11 cellular contexts compared by ENCODE assay signal in genomic region chr3:9820944-9821343, GRCh38. TPM values are rescaled to one million over a fixed set of nuclear protein-coding genes. Genes with fewer than 3 reads are reported as not detected.
DNase-seq lines count a peak whose midpoint lies in the region; ATAC-seq and TF ChIP-seq lines count a peak whose summit lies in the region.
"Had no signal": no experiment of that assay in that cellular context is flagged by ENCODE, and none has a peak within 500 bp of the region (broad histone marks: within the 10 kb centered on the region; RNA-seq: fewer than 3 reads in every experiment).

No MANE protein-coding gene starts in this region.

- no peaks in the 10 kb centered on the region for H3K27me3 ChIP-seq in Panc1 (ENCODE audit: control insufficient read depth, insufficient read depth, low read length)
- H3K27me3 ChIP-seq: BLaER1 had no signal

- in situ Hi-C loops in Panc1 (cut with HindIII; ENCODE audit: low pct_unique_long_range_greater_than_20kb, low sequenced_read_pairs): no loop called here

- H3K27ac Mint-ChIP-seq in activated naive CD4-positive, alpha-beta T cell treated with anti-CD3 and anti-CD28 coated beads, Interleukin-2, amount 50 U/mL, for 72 hours: peak overlapping the region in 1 of 2 donors; percentile 5
- H3K27ac Mint-ChIP-seq in Calu3 (ENCODE audit: unreplicated experiment): no peak overlapping the region

- no peaks in the 10 kb centered on the region for H3K27me3 Mint-ChIP-seq in Calu3 (ENCODE audit: unreplicated experiment)

- BruUV-seq in Panc1 (replicated peaks; lab: Mats Ljungman, UMichigan) (no TSS peak), Calu3 (replicated peaks; lab: Mats Ljungman, UMichigan) (no TSS peak)

- TF ChIP-seq CTCF in Panc1 (IDR thresholded peaks at IDR 0.05): no peak; the same call in 1 of the 2 replicates
- TF ChIP-seq CTCF in epithelial cell of proximal tubule (conservative IDR thresholded peaks at IDR 0.05; ENCODE audit: low read depth, low read length): peak; percentile 39
- TF ChIP-seq CTCF in Calu3 (IDR thresholded peaks at IDR 0.05; ENCODE audit: unreplicated experiment): no peak

- no peaks in the 10 kb centered on the region for H3K9me3 Mint-ChIP-seq in activated naive CD4-positive, alpha-beta T cell treated with anti-CD3 and anti-CD28 coated beads, Interleukin-2, amount 50 U/mL, for 72 hours
- no peaks in the 10 kb centered on the region for H3K9me3 Mint-ChIP-seq in Calu3 (ENCODE audit: low read depth, unreplicated experiment)

- POLR2A ChIA-PET in Panc1 (lab: Charles Lee): no interaction called here

- H3K9me3 ChIP-seq in Panc1 (ENCODE audit: control insufficient read depth, insufficient read depth, low read depth, low read length): no peaks in the 10 kb centered on the region
- H3K9me3 ChIP-seq: BLaER1 had no signal

- H3K36me3 ChIP-seq in Panc1 (ENCODE audit: control insufficient read depth, insufficient read depth, low read length): no peaks in the 10 kb centered on the region

- H3K4me3 ChIP-seq in Panc1 (ENCODE audit: low read depth in 2 of 2, low read length in 2 of 2) (no peak overlapping the region), epithelial cell of proximal tubule (ENCODE audit: low read depth, low read length) (no peak overlapping the region)
- H3K4me3 ChIP-seq: BLaER1 had no signal

- no peak overlapping the region for H3K4me3 Mint-ChIP-seq in Calu3 (ENCODE audit: low read depth, unreplicated experiment)

- intact Hi-C loops in Panc1 (cut with micrococcal nuclease; ENCODE audit: unreplicated experiment): no loop called here
- intact Hi-C loops in Calu3 (cut with micrococcal nuclease; ENCODE audit: unreplicated experiment): no loop called here

- CTCF ChIA-PET in Panc1 (lab: Charles Lee): no interaction called here
- CTCF ChIA-PET in Calu3 (lab: Charles Lee): no interaction called here

- DNase-seq in activated naive CD4-positive, alpha-beta T cell treated with anti-CD3 and anti-CD28 coated beads, Interleukin-2, amount 50 U/mL, for 72 hours (ENCODE audit: low spot score in 2 of 2): no peak
- no peak for DNase-seq in activated naive CD4-positive, alpha-beta T cell treated with Interleukin-2 at 50 U/mL for 16 hours
- DNase-seq in Panc1 (ENCODE audit: low read depth, low spot score) (no peak), epithelial cell of proximal tubule (ENCODE audit: low read depth) (no peak), renal cortical epithelial cell (ENCODE audit: low read depth) (peak; percentile 13), Calu3 (no peak)
- DNase-seq: activated T-cell treated with anti-CD3 and anti-CD28 coated beads, Interleukin-2, amount 50 U/mL, for 48 hours; KBM-7 had no signal

- H3K27ac ChIP-seq in Panc1 (ENCODE audit: low read length): no peak overlapping the region
- H3K27ac ChIP-seq: BLaER1 had no signal

- H3K4me1 ChIP-seq in Panc1 (ENCODE audit: control insufficient read depth, insufficient read depth, low read length): no peaks in the 10 kb centered on the region
- H3K4me1 ChIP-seq: BLaER1 had no signal

- peaks cover 0 to 6% of the 10 kb centered on the region in 2 donors for H3K36me3 Mint-ChIP-seq in activated naive CD4-positive, alpha-beta T cell treated with anti-CD3 and anti-CD28 coated beads, Interleukin-2, amount 50 U/mL, for 72 hours
- peaks cover 7% of the 10 kb centered on the region for H3K36me3 Mint-ChIP-seq in Calu3 (ENCODE audit: insufficient read depth, unreplicated experiment)

- H3K4me1 Mint-ChIP-seq in Calu3 (ENCODE audit: low read depth, unreplicated experiment): no peaks in the 10 kb centered on the region

- peak; percentile 32 to 40 for ATAC-seq in activated naive CD4-positive, alpha-beta T cell treated with anti-CD3 and anti-CD28 coated beads, Interleukin-2, amount 50 U/mL, for 72 hours
- ATAC-seq in Panc1: peak; percentile 89
- ATAC-seq in HG03469 (IDR thresholded peaks at IDR 0.05; ENCODE audit: unreplicated experiment): no peak
- no peak for ATAC-seq in HG02970 (IDR thresholded peaks at IDR 0.05; ENCODE audit: low FRiP score, unreplicated experiment)

RNA-seq across cellular contexts. Expression of gene TTLL3, which starts 10.9 kb away (rescaled TPM):
- 100 to 1,000 TPM in 1 of 2 donors, 10 to 100 TPM in 1; 78.1 to 121 TPM for total RNA-seq in activated naive CD4-positive, alpha-beta T cell treated with anti-CD3 and anti-CD28 coated beads, Interleukin-2, amount 50 U/mL, for 72 hours
- 15.7 TPM for total RNA-seq in Panc1 (2021; ENCODE audit: unreplicated experiment)
- 10.0 TPM for polyA plus RNA-seq in Panc1 (2012; ENCODE audit: insufficient read length)
- total RNA-seq in epithelial cell of proximal tubule: 5.3 and 9.7 TPM in 2 replicates
- 10.4 and 33.6 TPM in 2 replicates for total RNA-seq in renal cortical epithelial cell
- total RNA-seq in Calu3 (2022): 19.5 and 21.9 TPM in 2 replicates

RNA-seq across cellular contexts. Expression of gene RPUSD3, which starts 22.9 kb away (rescaled TPM):
- 10 to 100 TPM; 70.7 to 83.2 TPM for total RNA-seq in activated naive CD4-positive, alpha-beta T cell treated with anti-CD3 and anti-CD28 coated beads, Interleukin-2, amount 50 U/mL, for 72 hours
- total RNA-seq in Panc1 (2021; ENCODE audit: unreplicated experiment) (40.4 TPM), epithelial cell of proximal tubule (45.1 and 71.8 TPM in 2 replicates), renal cortical epithelial cell (17.2 and 17.4 TPM in 2 replicates), Calu3 (2022) (30.9 and 41.7 TPM in 2 replicates)
- 33.4 TPM for polyA plus RNA-seq in Panc1 (2012; ENCODE audit: insufficient read length)

RNA-seq across cellular contexts. Expression of gene ARPC4, which starts 28.1 kb away (rescaled TPM):
- total RNA-seq in activated naive CD4-positive, alpha-beta T cell treated with anti-CD3 and anti-CD28 coated beads, Interleukin-2, amount 50 U/mL, for 72 hours: 100 to 1,000 TPM; 125 to 265 TPM
- 117 TPM for total RNA-seq in Panc1 (2021; ENCODE audit: unreplicated experiment)
- polyA plus RNA-seq in Panc1 (2012; ENCODE audit: insufficient read length): 128 TPM
- 153 and 296 TPM in 2 replicates for total RNA-seq in epithelial cell of proximal tubule
- total RNA-seq in renal cortical epithelial cell: 212 and 474 TPM in 2 replicates
- total RNA-seq in Calu3 (2022): 133 and 141 TPM in 2 replicates

RNA-seq across cellular contexts. Expression of gene TADA3, which starts 28.7 kb away (rescaled TPM):
- total RNA-seq in activated naive CD4-positive, alpha-beta T cell treated with anti-CD3 and anti-CD28 coated beads, Interleukin-2, amount 50 U/mL, for 72 hours: 10 to 100 TPM; 47.5 to 92.3 TPM
- total RNA-seq in Panc1 (2021; ENCODE audit: unreplicated experiment) (61.3 TPM), epithelial cell of proximal tubule (54.7 and 73.9 TPM in 2 replicates), renal cortical epithelial cell (55.2 and 57.5 TPM in 2 replicates), Calu3 (2022) (45.8 and 48.5 TPM in 2 replicates)
- polyA plus RNA-seq in Panc1 (2012; ENCODE audit: insufficient read length): 94.0 TPM

RNA-seq across cellular contexts. Expression of gene CAMK1, which starts 51.2 kb away (rescaled TPM):
- 10 to 100 TPM; 23.8 to 45.1 TPM for total RNA-seq in activated naive CD4-positive, alpha-beta T cell treated with anti-CD3 and anti-CD28 coated beads, Interleukin-2, amount 50 U/mL, for 72 hours
- total RNA-seq in Panc1 (2021; ENCODE audit: unreplicated experiment) (9.7 TPM), epithelial cell of proximal tubule (40.1 and 41.0 TPM in 2 replicates), renal cortical epithelial cell (28.7 and 38.7 TPM in 2 replicates), Calu3 (2022) (4.1 and 7.2 TPM in 2 replicates)
- 21.1 TPM for polyA plus RNA-seq in Panc1 (2012; ENCODE audit: insufficient read length)

Comparison
In these comparisons a context has a peak if more than half of its experiments do, and no peak if none do; other contexts are left out.
1. ATAC-seq: peak in activated naive CD4-positive, alpha-beta T cell treated with anti-CD3 and anti-CD28 coated beads, Interleukin-2, amount 50 U/mL, for 72 hours (2 of 2) and Panc1 (single experiment); none in HG03469 (single experiment) and HG02970 (single experiment).